Comparison of ENCODE assay signal across 25 cellular contexts in genomic region chrX:132272826-132273225, GRCh38. TPM values are rescaled to one million over a fixed set of nuclear protein-coding genes. Genes with fewer than 3 reads are reported as not detected.
DNase-seq lines count a peak whose midpoint lies in the region; ATAC-seq, FAIRE-seq and TF ChIP-seq lines count a peak whose summit lies in the region.
"Had no signal": no experiment of that assay in that cellular context is flagged by ENCODE, and none has a peak within 500 bp of the region (broad histone marks: within the 10 kb centered on the region; RNA-seq: fewer than 3 reads in every experiment).

No MANE protein-coding gene starts in this region.

- H3K9me3 Mint-ChIP-seq in memory B cell, result peaks cover 1% of the 10 kb centered on the region
- no peaks in the 10 kb centered on the region for H3K9me3 Mint-ChIP-seq in CD8-positive, alpha-beta memory T cell

- H3K4me1 Mint-ChIP-seq in memory B cell, result no peaks in the 10 kb centered on the region
- no peaks in the 10 kb centered on the region for H3K4me1 Mint-ChIP-seq in CD8-positive, alpha-beta memory T cell

- H3K27me3 ChIP-seq in HepG2 (ENCODE audit: control insufficient read depth in 1 of 2, insufficient read depth in 2 of 2, low read length in 2 of 2) (no peaks in the 10 kb centered on the region), right lobe of liver (no peaks in the 10 kb centered on the region), vagina (no peaks in the 10 kb centered on the region)
- H3K27me3 ChIP-seq in CD8-positive, alpha-beta memory T cell (ENCODE audit: insufficient read depth, low read length, poor library complexity, severe bottlenecking), result no peaks in the 10 kb centered on the region
- H3K27me3 ChIP-seq: SJCRH30 had no signal

- no peaks in the 10 kb centered on the region for H3K36me3 Mint-ChIP-seq in memory B cell
- H3K36me3 Mint-ChIP-seq in CD8-positive, alpha-beta memory T cell, result no peaks in the 10 kb centered on the region

- H3K9ac ChIP-seq in HepG2 (ENCODE audit: insufficient read depth, low read depth, low read length), result no peak overlapping the region

- intact Hi-C loops in HepG2 (cut with micrococcal nuclease; ENCODE audit: unreplicated experiment), result no loop called here
- intact Hi-C loops in right lobe of liver (cut with DNase I), result no loop called here
- intact Hi-C loops in vagina (cut with DNase I), result no loop called here

- BruUV-seq in HepG2 (replicated peaks; lab: Mats Ljungman, UMichigan), result no TSS peak

- no peak for TF ChIP-seq CTCF in HepG2 (CRISPR knock-in tag; IDR thresholded peaks at IDR 0.05)
- TF ChIP-seq CTCF in right lobe of liver (IDR thresholded peaks at IDR 0.05), result no peak
- TF ChIP-seq CTCF in vagina (IDR thresholded peaks at IDR 0.05), result no peak
- no peak for TF ChIP-seq CTCF in GM13977 (IDR thresholded peaks at IDR 0.05; ENCODE audit: extremely low read depth, insufficient read depth, missing control alignments)

- H3K27ac ChIP-seq in HepG2 (ENCODE audit: extremely low read length, insufficient read depth, low read length) (no peak overlapping the region), right lobe of liver (no peak overlapping the region), epithelial cell of prostate (peak overlapping the region; percentile 83), vagina (peak overlapping the region; percentile 52)
- no peak overlapping the region for H3K27ac ChIP-seq in CD8-positive, alpha-beta memory T cell (ENCODE audit: low read depth, low read length)
- H3K27ac ChIP-seq: HL-60, SJCRH30 had no signal

- CTCF ChIA-PET in HepG2 (lab: Yijun Ruan, JAX; ENCODE audit: low intra/inter-chr PET ratio, low total read pairs), result no interaction called here
- CTCF ChIA-PET in CD8-positive, alpha-beta memory T cell (lab: Charles Lee), result no interaction called here

- H3K36me3 ChIP-seq in HepG2 (replicated peaks in 1 of 2; ENCODE audit: control insufficient read depth in 1 of 2, insufficient read depth in 2 of 2, low read length in 2 of 2), result no peaks in the 10 kb centered on the region
- no peaks in the 10 kb centered on the region for H3K36me3 ChIP-seq in right lobe of liver
- no peaks in the 10 kb centered on the region for H3K36me3 ChIP-seq in vagina
- no peaks in the 10 kb centered on the region for H3K36me3 ChIP-seq in CD8-positive, alpha-beta memory T cell (ENCODE audit: insufficient read depth, low read length)
- H3K36me3 ChIP-seq: SJCRH30 had no signal

- H3K4me3 ChIP-seq in HepG2 (replicated peaks in 1 of 3; ENCODE audit: insufficient read depth in 1 of 3, low read depth in 2 of 3, low read length in 3 of 3) (no peak overlapping the region), right lobe of liver (no peak overlapping the region), vagina (no peak overlapping the region)
- H3K4me3 ChIP-seq in CD8-positive, alpha-beta memory T cell (ENCODE audit: low read length), result no peak overlapping the region
- H3K4me3 ChIP-seq: SJCRH30 had no signal

- in situ Hi-C loops in HepG2 (cut with HindIII; ENCODE audit: extremely low pct_ligation_motif_present, low pct_unique_long_range_greater_than_20kb), result no loop called here
- in situ Hi-C loops in GM13977 (cut with MboI; ENCODE audit: low pct_unique_long_range_greater_than_20kb, low sequenced_read_pairs, unreplicated experiment), result no loop called here

- TF ChIP-seq EP300 in HepG2 (IDR thresholded peaks at IDR 0.05; ENCODE audit: low read depth in 2 of 2, low read length in 2 of 2), result no peak
- no peak for TF ChIP-seq EP300 in HepG2 (CRISPR knock-in tag; IDR thresholded peaks at IDR 0.05; ENCODE audit: borderline replicate concordance)

- TF ChIP-seq POLR2A in HepG2 (IDR thresholded peaks at IDR 0.05; ENCODE audit: insufficient read depth in 1 of 2, low read depth in 2 of 2, low read length in 2 of 2) (no peak), right lobe of liver (IDR thresholded peaks at IDR 0.05) (no peak), vagina (IDR thresholded peaks at IDR 0.05) (no peak)

- H2AFZ ChIP-seq in HepG2 (ENCODE audit: low read length), result no peak overlapping the region

- POLR2A ChIA-PET in HepG2 (lab: Yijun Ruan, JAX), result no interaction called here
- POLR2A ChIA-PET in CD8-positive, alpha-beta memory T cell (lab: Charles Lee), result no interaction called here

- H3K9me3 ChIP-seq in HepG2 (ENCODE audit: low read length) (no peaks in the 10 kb centered on the region), right lobe of liver (no peaks in the 10 kb centered on the region), vagina (no peaks in the 10 kb centered on the region)
- no peaks in the 10 kb centered on the region for H3K9me3 ChIP-seq in CD8-positive, alpha-beta memory T cell (ENCODE audit: low read length)
- H3K9me3 ChIP-seq: SJCRH30 had no signal

- no peak overlapping the region for H3K4me3 Mint-ChIP-seq in memory B cell
- H3K4me3 Mint-ChIP-seq in CD8-positive, alpha-beta memory T cell, result no peak overlapping the region

- peak; percentile 12 for FAIRE-seq in HepG2 (lab: Jason Lieb, UNC)
- FAIRE-seq: GM12892, H54 had no signal

- H3K79me2 ChIP-seq in HepG2 (ENCODE audit: insufficient read depth, low read length), result no peaks in the 10 kb centered on the region

- H3K4me1 ChIP-seq in HepG2 (ENCODE audit: insufficient read depth, low read length), result no peaks in the 10 kb centered on the region
- peaks cover 0 to 6% (median 0%) of the 10 kb centered on the region in 4 donors for H3K4me1 ChIP-seq in right lobe of liver
- H3K4me1 ChIP-seq in vagina, result no peaks in the 10 kb centered on the region
- H3K4me1 ChIP-seq in CD8-positive, alpha-beta memory T cell (ENCODE audit: insufficient read depth, low read length), result no peaks in the 10 kb centered on the region
- H3K4me1 ChIP-seq: SJCRH30 had no signal

- DNase-seq in HepG2 (ENCODE audit: low spot score) (no peak), right lobe of liver (no peak), epithelial cell of prostate (ENCODE audit: low read depth, low spot score) (no peak), memory B cell (ENCODE audit: low spot score in 2 of 2) (no peak), vagina (ENCODE audit: extremely low spot score in 2 of 2) (no peak), GM13977 (ENCODE audit: low spot score) (no peak)
- no peak for DNase-seq in CD8-positive, alpha-beta memory T cell
- DNase-seq: DMS153, DND-41, Karpas-422, MV-4-11, NCI-H1105, NCI-H146, NCI-H1930, NCI-H2107, NCI-H524, NCI-H774, PC-3, SJCRH30 had no signal

- H3K27me3 Mint-ChIP-seq in memory B cell, result no peaks in the 10 kb centered on the region
- peaks cover 0 to 12% of the 10 kb centered on the region in 2 donors for H3K27me3 Mint-ChIP-seq in CD8-positive, alpha-beta memory T cell

- H4K20me1 ChIP-seq in HepG2 (ENCODE audit: insufficient read depth, low read length), result no peaks in the 10 kb centered on the region

- peak overlapping the region; percentile 24 for H3K27ac Mint-ChIP-seq in memory B cell
- no peak overlapping the region for H3K27ac Mint-ChIP-seq in CD8-positive, alpha-beta memory T cell

- WGBS in HepG2 (ENCODE audit: low lambda C conversion rate), result 91% methylated on average over 1 of the region's 1 CpG
- WGBS in right lobe of liver (ENCODE audit: insufficient coverage, low coverage, low lambda C conversion rate, missing lambda C conversion rate), result 91% methylated on average over 1 of the region's 1 CpG

- no peak overlapping the region for H3K4me2 ChIP-seq in HepG2 (ENCODE audit: low read depth, low read length)

- no peak for TF ChIP-seq RAD21 in HepG2 (CRISPR knock-in tag; IDR thresholded peaks at IDR 0.05)

- ATAC-seq in HepG2 (no peak), right lobe of liver (no peak), memory B cell (ENCODE audit: low read depth) (no peak), HG03432 (IDR thresholded peaks at IDR 0.05; ENCODE audit: unreplicated experiment) (no peak)
- ATAC-seq: PC-3, Right ventricle myocardium inferior, SK-N-SH treated with all-trans-retinoic acid at 6 μM for 48 hours had no signal

TF ChIP-seq in HepG2, 621 proteins besides CTCF, POLR2A, EP300 and RAD21 (continues in another document):
- TF ChIP-seq ZSCAN20 (CRISPR knock-in tag; IDR thresholded peaks at IDR 0.05; ENCODE audit: borderline replicate concordance) (no peak), NR2F6 (IDR thresholded peaks at IDR 0.05) (no peak), NR2F6 (CRISPR knock-in tag; IDR thresholded peaks at IDR 0.05) (no peak), ZFYVE20 (CRISPR knock-in tag; IDR thresholded peaks at IDR 0.05; ENCODE audit: borderline replicate concordance, low read depth) (no peak), ZNF891 (CRISPR knock-in tag; IDR thresholded peaks at IDR 0.05) (no peak), ZSCAN25 (CRISPR knock-in tag; IDR thresholded peaks at IDR 0.05) (no peak), ZNF432 (CRISPR knock-in tag; IDR thresholded peaks at IDR 0.05; ENCODE audit: borderline replicate concordance) (no peak), HMG20A (CRISPR knock-in tag; IDR thresholded peaks at IDR 0.05; ENCODE audit: borderline replicate concordance) (no peak), THYN1 (CRISPR knock-in tag; IDR thresholded peaks at IDR 0.05; ENCODE audit: borderline replicate concordance, low read depth) (no peak), PCBP1 (IDR thresholded peaks at IDR 0.05; ENCODE audit: borderline replicate concordance, low read depth, low read length) (no peak)

RNA-seq across cellular contexts. Expression of gene RAP2C, which starts 53.6 kb away (rescaled TPM):
- total RNA-seq in HepG2 (2016; rRNA removed; fragmentation: Illumina TruSeq; extraction: Trizol) (28.5 and 39.3 TPM in 2 replicates), right lobe of liver (10 to 100 TPM; 18.9 to 26.6 (median 25.1) TPM), vagina (11.8 TPM)
- 4.4 and 4.9 TPM in 2 replicates for total RNA-seq in HepG2 (2016; cell fraction: cytosol; rRNA removed; fragmentation: Illumina TruSeq; extraction: Trizol; ENCODE audit: low read depth)
- total RNA-seq in HepG2 (2016; cell fraction: insoluble cytoplasmic fraction; rRNA removed; fragmentation: Illumina TruSeq; extraction: Trizol), result 28.3 and 39.3 TPM in 2 replicates
- total RNA-seq in HepG2 (2016; cell fraction: membrane; rRNA removed; fragmentation: Illumina TruSeq; extraction: Trizol), result 26.3 and 31.2 TPM in 2 replicates
- 11.1 and 12.7 TPM in 2 replicates for total RNA-seq in HepG2 (2016; cell fraction: nucleus; rRNA removed; fragmentation: Illumina TruSeq; extraction: Trizol)
- 7.3 and 8.0 TPM in 2 replicates for polyA plus RNA-seq in HepG2 (2011; rRNA removed)
- 4.0 and 5.2 TPM in 2 replicates for polyA plus RNA-seq in HepG2 (2011; cell fraction: cytosol; rRNA removed)
- polyA plus RNA-seq in HepG2 (2011; cell fraction: nucleus; rRNA removed), result 5.0 and 31.6 TPM in 2 replicates
- 14.6 and 15.1 TPM in 2 replicates for polyA plus RNA-seq in HepG2 (2012)
- polyA plus RNA-seq in HepG2 (2016; cell fraction: cytosol; fragmentation: Illumina TruSeq; extraction: Trizol; ENCODE audit: low read depth), result 5.2 and 6.0 TPM in 2 replicates
- polyA plus RNA-seq in HepG2 (2016; cell fraction: insoluble cytoplasmic fraction; fragmentation: Illumina TruSeq; extraction: Trizol; ENCODE audit: low read depth), result 33.5 and 34.7 TPM in 2 replicates
- polyA plus RNA-seq in HepG2 (2016; cell fraction: membrane; fragmentation: Illumina TruSeq; extraction: Trizol; ENCODE audit: low read depth), result 17.5 and 18.0 TPM in 2 replicates
- 30.3 and 31.1 TPM in 2 replicates for polyA plus RNA-seq in HepG2 (2016; cell fraction: nucleus; fragmentation: Illumina TruSeq; extraction: Trizol; ENCODE audit: insufficient read depth, low read depth)
- polyA minus RNA-seq in HepG2 (2011; rRNA and poly(A)+ RNA removed; ENCODE audit: low replicate concordance), result 13.2 and 22.3 TPM in 2 replicates
- polyA minus RNA-seq in HepG2 (2011; cell fraction: cytosol; rRNA and poly(A)+ RNA removed), result 11.1 and 11.9 TPM in 2 replicates
- polyA minus RNA-seq in HepG2 (2011; cell fraction: nucleus; rRNA and poly(A)+ RNA removed), result 8.2 and 10.6 TPM in 2 replicates
- total RNA-seq in CD8-positive, alpha-beta memory T cell, result 10 to 100 TPM; 33.2 to 34.0 TPM
- 17.6 TPM for polyA plus RNA-seq in CD8-positive, alpha-beta memory T cell

Comparison
In these comparisons a context has a peak if more than half of its experiments do, and no peak if none do; other contexts are left out.
1. H3K27ac ChIP-seq: peak in epithelial cell of prostate (single experiment) and vagina (single experiment); none in HepG2 (single experiment), right lobe of liver (0 of 3) and CD8-positive, alpha-beta memory T cell (single experiment).